ENCODE assay signal across 2 cellular contexts in the genomic region with DNA sequence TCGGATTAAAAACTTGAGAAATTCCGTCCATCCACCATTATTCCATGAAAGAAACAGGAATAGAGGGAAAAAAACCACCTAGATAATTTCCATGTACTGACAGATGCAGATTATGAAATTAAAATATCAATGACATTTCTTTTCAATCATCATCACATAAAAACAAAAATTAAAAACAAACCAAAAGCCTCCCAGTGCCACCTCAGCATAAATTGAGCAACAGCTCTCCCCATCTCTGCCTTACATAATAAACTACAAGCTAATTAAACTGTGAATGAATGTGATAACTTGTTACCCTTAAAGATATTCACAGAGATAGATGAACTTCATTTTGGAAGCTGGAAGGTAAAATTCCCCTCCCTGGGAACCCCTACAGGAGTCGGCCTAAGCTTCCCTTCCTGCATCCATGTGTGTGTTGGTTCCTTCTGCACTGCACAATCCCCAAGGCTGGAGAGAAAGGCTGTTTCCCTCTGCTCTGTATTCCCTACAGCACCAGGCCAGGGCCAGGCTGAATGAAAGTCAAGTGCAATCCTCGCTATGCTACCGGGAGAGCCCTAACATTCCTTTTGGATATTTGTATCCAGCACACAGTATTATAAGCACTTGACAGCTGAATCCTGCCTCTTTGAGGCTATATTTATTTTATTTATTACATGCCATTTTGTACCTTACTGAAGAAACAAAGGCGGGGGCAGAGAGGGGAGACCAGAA.
A peak's percentile ranks its signal among the peaks of the same experiment; 100 is the strongest.
TF ChIP-seq lines count a peak whose summit lies in the region.

No MANE protein-coding gene starts in this region.

TF ChIP-seq in HepG2, 621 proteins besides CTCF, POLR2A, EP300 and RAD21:
- TF ChIP-seq, protein P1, sequence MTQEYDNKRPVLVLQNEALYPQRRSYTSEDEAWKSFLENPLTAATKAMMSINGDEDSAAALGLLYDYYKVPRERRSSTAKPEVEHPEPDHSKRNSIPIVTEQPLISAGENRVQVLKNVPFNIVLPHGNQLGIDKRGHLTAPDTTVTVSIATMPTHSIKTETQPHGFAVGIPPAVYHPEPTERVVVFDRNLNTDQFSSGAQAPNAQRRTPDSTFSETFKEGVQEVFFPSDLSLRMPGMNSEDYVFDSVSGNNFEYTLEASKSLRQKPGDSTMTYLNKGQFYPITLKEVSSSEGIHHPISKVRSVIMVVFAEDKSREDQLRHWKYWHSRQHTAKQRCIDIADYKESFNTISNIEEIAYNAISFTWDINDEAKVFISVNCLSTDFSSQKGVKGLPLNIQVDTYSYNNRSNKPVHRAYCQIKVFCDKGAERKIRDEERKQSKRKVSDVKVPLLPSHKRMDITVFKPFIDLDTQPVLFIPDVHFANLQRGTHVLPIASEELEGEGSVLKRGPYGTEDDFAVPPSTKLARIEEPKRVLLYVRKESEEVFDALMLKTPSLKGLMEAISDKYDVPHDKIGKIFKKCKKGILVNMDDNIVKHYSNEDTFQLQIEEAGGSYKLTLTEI (CRISPR knock-in tag; conservative IDR thresholded peaks at IDR 0.05), result no peak
- peak; percentile 62 to 72; a peak in 3 of 4 replicates for TF ChIP-seq MAFK (conservative IDR thresholded peaks at IDR 0.05 in 1 of 2, IDR thresholded peaks at IDR 0.05 in 1 of 2; ENCODE audit: low read length in 2 of 2)
- no peak for TF ChIP-seq KMT2A (CRISPR knock-in tag; IDR thresholded peaks at IDR 0.05)
- TF ChIP-seq ZNF674 (CRISPR knock-in tag; IDR thresholded peaks at IDR 0.05; ENCODE audit: low read depth), result no peak
- no peak for TF ChIP-seq SP140L (CRISPR knock-in tag; IDR thresholded peaks at IDR 0.05; ENCODE audit: borderline replicate concordance)
- TF ChIP-seq MAFF (IDR thresholded peaks at IDR 0.05; ENCODE audit: low read depth, low read length), result peak; percentile 32; the same call in 1 of the 2 replicates
- TF ChIP-seq DPF2 (CRISPR knock-in tag; IDR thresholded peaks at IDR 0.05; ENCODE audit: borderline replicate concordance, low read depth), result no peak
- no peak for TF ChIP-seq ZNF672 (CRISPR knock-in tag; IDR thresholded peaks at IDR 0.05)
- no peak for TF ChIP-seq HNRNPK (IDR thresholded peaks at IDR 0.05; ENCODE audit: low read depth, low read length, poor library complexity, severe bottlenecking)
- TF ChIP-seq ZNF782 (CRISPR knock-in tag; IDR thresholded peaks at IDR 0.05; ENCODE audit: borderline replicate concordance), result no peak
- TF ChIP-seq, protein P2, sequence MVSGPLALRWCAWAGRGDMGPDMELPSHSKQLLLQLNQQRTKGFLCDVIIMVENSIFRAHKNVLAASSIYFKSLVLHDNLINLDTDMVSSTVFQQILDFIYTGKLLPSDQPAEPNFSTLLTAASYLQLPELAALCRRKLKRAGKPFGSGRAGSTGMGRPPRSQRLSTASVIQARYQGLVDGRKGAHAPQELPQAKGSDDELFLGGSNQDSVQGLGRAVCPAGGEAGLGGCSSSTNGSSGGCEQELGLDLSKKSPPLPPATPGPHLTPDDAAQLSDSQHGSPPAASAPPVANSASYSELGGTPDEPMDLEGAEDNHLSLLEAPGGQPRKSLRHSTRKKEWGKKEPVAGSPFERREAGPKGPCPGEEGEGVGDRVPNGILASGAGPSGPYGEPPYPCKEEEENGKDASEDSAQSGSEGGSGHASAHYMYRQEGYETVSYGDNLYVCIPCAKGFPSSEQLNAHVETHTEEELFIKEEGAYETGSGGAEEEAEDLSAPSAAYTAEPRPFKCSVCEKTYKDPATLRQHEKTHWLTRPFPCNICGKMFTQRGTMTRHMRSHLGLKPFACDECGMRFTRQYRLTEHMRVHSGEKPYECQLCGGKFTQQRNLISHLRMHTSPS (CRISPR knock-in tag; IDR thresholded peaks at IDR 0.05; ENCODE audit: low read depth), result no peak

TF ChIP-seq in GM12891, 5 proteins besides CTCF, POLR2A, EP300 and RAD21:
- TF ChIP-seq TAF1 (IDR thresholded peaks at IDR 0.05; ENCODE audit: low read depth, low read length) (no peak), POU2F2 (IDR thresholded peaks at IDR 0.05; ENCODE audit: low read depth, low read length) (no peak), SPI1 (IDR thresholded peaks at IDR 0.05; ENCODE audit: low read depth, low read length) (no peak), POLR2AphosphoS5 (IDR thresholded peaks at IDR 0.05; ENCODE audit: low read depth, low read length) (no peak), PAX5 (IDR thresholded peaks at IDR 0.05; ENCODE audit: insufficient read depth, low read length, severe bottlenecking) (no peak)
